ENCODE assay signal across 12 cellular contexts in the genomic region with DNA sequence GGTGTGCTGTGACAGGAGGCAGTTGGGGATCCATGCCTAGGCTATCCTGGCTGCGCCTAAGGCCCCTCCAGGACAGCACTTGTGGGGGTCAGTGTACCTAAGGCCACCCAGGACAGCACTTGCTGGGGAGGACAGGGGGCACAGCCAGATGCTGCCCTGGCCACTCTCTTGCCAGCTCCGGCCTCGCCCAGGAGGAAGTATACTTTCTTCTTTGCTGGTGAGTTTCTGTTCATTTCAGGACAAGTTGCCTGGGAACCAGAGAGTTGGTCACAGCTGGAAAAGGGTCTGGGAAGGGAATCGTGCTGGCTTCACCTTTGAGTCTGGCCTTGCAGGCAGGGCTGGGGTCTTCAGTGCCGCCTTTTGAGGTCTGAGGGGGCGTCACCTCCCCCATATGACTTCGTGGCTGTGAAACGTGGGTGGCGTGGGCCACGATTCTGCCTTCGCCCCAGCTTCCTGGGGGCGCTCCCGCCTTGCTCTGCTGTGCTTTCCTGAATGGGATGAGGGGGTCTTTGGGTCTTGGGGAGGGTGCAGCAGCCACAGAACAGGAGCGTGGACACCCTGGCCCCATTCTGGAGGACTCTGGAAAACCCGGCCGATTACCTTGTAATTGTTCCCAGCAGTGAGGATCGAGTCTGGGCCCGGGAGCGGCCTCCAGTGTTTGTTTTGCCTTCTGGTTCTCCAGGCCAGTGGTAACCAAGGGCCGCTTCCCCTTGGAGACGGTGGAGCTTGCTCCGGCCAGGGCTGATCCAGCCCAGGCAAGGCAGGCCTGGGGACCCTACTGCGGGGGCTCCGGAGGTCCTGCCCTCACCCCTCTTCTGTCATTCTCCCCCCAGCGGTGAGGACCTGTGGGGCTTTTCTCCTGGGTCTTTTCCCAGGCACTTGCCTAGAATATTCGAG. TPM values are rescaled to one million over a fixed set of nuclear protein-coding genes. Genes with fewer than 3 reads are reported as not detected.
DNase-seq lines count a peak whose midpoint lies in the region; ATAC-seq, FAIRE-seq and TF ChIP-seq lines count a peak whose summit lies in the region.
"Had no signal": no experiment of that assay in that cellular context is flagged by ENCODE, and none has a peak within 500 bp of the region (broad histone marks: within the 10 kb centered on the region; RNA-seq: fewer than 3 reads in every experiment).

No MANE protein-coding gene starts in this region.

- peak overlapping the region; percentile 68 for H3K27ac ChIP-seq in endothelial cell of umbilical vein (ENCODE audit: insufficient read depth, low read depth, low read length)
- H3K27ac ChIP-seq in mesendoderm (ENCODE audit: low read depth, low read length), result no peak overlapping the region
- H3K27ac ChIP-seq in testis, result peak overlapping the region; percentile 0 to 60
- peak overlapping the region in 2 of 5 donors; percentile 41 to 44 for H3K27ac ChIP-seq in adrenal gland

- CTCF ChIA-PET in endothelial cell of umbilical vein (lab: Charles Lee), result interaction anchor here (0.6 to 1.3 kb wide), 3 partner anchors 21 to 152 kb away, joined by 3 read pairs; no protein-coding TSS in a partner anchor

- no peak overlapping the region for H4K8ac ChIP-seq in mesendoderm (ENCODE audit: low read depth, low read length)

- peaks cover 89% of the 10 kb centered on the region for H3K79me2 ChIP-seq in endothelial cell of umbilical vein (ENCODE audit: control insufficient read depth, insufficient read depth, low read length)
- H3K79me2 ChIP-seq in mesendoderm (ENCODE audit: control insufficient read depth, insufficient read depth, low read length), result no peaks in the 10 kb centered on the region

- POLR2A ChIA-PET in endothelial cell of umbilical vein (lab: Charles Lee), result no interaction called here

- DNase-seq in LNCaP clone FGC (ENCODE audit: low read depth), result peak; percentile 40
- peak; percentile 57 for DNase-seq in endothelial cell of umbilical vein (ENCODE audit: low read depth, low spot score)
- DNase-seq in mesendoderm, result peak; percentile 55
- peak; percentile 31 for DNase-seq in testis
- no peak for DNase-seq in GDM1 (lab: John Stamatoyannopoulos, UW)
- no peak for DNase-seq in adrenal gland
- no peak for DNase-seq in activated naive CD4-positive, alpha-beta T cell (lab: John Stamatoyannopoulos, UW)
- DNase-seq: NCI-H187, T1000 had no signal

- H3K4me1 ChIP-seq in endothelial cell of umbilical vein (ENCODE audit: control insufficient read depth, extremely low read depth, insufficient read depth, low read length) (peaks cover 23% of the 10 kb centered on the region), mesendoderm (ENCODE audit: control insufficient read depth, low read depth, low read length) (no peaks in the 10 kb centered on the region), testis (peaks cover 30% of the 10 kb centered on the region), adrenal gland (replicated peaks in 1 of 2) (peaks cover 0 to 31% of the 10 kb centered on the region in 2 donors)

- dilution Hi-C loops in endothelial cell of umbilical vein (cut with MboI; ENCODE audit: extremely low pct_ligation_motif_present, low sequenced_read_pairs), result no loop called here

- no peak overlapping the region for H4K5ac ChIP-seq in mesendoderm (ENCODE audit: low read length)

- no peak overlapping the region for H3K4ac ChIP-seq in mesendoderm (ENCODE audit: low read depth, low read length)

- no peaks in the 10 kb centered on the region for H4K20me1 ChIP-seq in endothelial cell of umbilical vein (replicated peaks; ENCODE audit: control insufficient read depth, extremely low read depth, insufficient read depth, low read length)

- H2AK5ac ChIP-seq in mesendoderm (ENCODE audit: low read length), result no peak overlapping the region

- H3K4me3 ChIP-seq in LNCaP clone FGC (ENCODE audit: low read depth, low read length) (no peak overlapping the region), endothelial cell of umbilical vein (replicated peaks in 1 of 3; ENCODE audit: insufficient read depth in 1 of 3, low read depth in 1 of 3, low read length in 3 of 3) (no peak overlapping the region), mesendoderm (ENCODE audit: low read length) (no peak overlapping the region), testis (no peak overlapping the region), adrenal gland (no peak overlapping the region)

- no peaks in the 10 kb centered on the region for H3K9me3 ChIP-seq in endothelial cell of umbilical vein (replicated peaks; ENCODE audit: control insufficient read depth, insufficient read depth, low read length)
- no peaks in the 10 kb centered on the region for H3K9me3 ChIP-seq in testis
- no peaks in the 10 kb centered on the region for H3K9me3 ChIP-seq in adrenal gland (replicated peaks in 1 of 3)

- H3K4me2 ChIP-seq in endothelial cell of umbilical vein (ENCODE audit: insufficient read depth, low read length), result no peak overlapping the region
- H3K4me2 ChIP-seq in mesendoderm (ENCODE audit: low read length), result no peak overlapping the region

- H2BK15ac ChIP-seq in mesendoderm (replicated peaks; ENCODE audit: low read depth), result no peak overlapping the region

- no peak for ATAC-seq in GM18520 (IDR thresholded peaks at IDR 0.05; ENCODE audit: unreplicated experiment)
- ATAC-seq: stimulated activated effector memory CD8-positive, alpha-beta T cell treated with anti-CD3 and anti-CD28 coated beads, Interleukin-12 subunit alpha, Interleukin-12 subunit beta, amount 100 ng/mL, for 72 hours had no signal

- no TSS peak for BruUV-seq in endothelial cell of umbilical vein (replicated peaks; lab: Mats Ljungman, UMichigan)

- no peak overlapping the region for H3K9ac ChIP-seq in endothelial cell of umbilical vein (replicated peaks; ENCODE audit: extremely low read depth, insufficient read depth, low read length)
- no peak overlapping the region for H3K9ac ChIP-seq in mesendoderm (ENCODE audit: low read length)

- no peaks in the 10 kb centered on the region for H3K79me1 ChIP-seq in mesendoderm (ENCODE audit: low read length)

- H2BK120ac ChIP-seq in mesendoderm (ENCODE audit: low read depth, low read length), result no peak overlapping the region

- FAIRE-seq in endothelial cell of umbilical vein (lab: Jason Lieb, UNC), result peak; percentile 69
- FAIRE-seq: HTR-8/SVneo had no signal

- H3K56ac ChIP-seq in mesendoderm (ENCODE audit: low read length), result no peak overlapping the region

- WGBS in mesendoderm (ENCODE audit: extremely low coverage, insufficient coverage, low lambda C conversion rate), result no CpG with 5 or more reads among the region's 26 CpGs
- 71 to 72% methylated on average over 14 to 26 of the region's 26 CpGs for WGBS in testis, 2 donors
- 79 to 87% (median 79%) methylated on average over 14 to 26 of the region's 26 CpGs for WGBS in adrenal gland, 4 donors

- no peak overlapping the region for H2AFZ ChIP-seq in endothelial cell of umbilical vein (ENCODE audit: low read depth, low read length)

- no peaks in the 10 kb centered on the region for H3K9me1 ChIP-seq in endothelial cell of umbilical vein (replicated peaks; ENCODE audit: control insufficient read depth, extremely low read depth, insufficient read depth, low read length)

- TF ChIP-seq CTCF in LNCaP clone FGC (IDR thresholded peaks at IDR 0.05; ENCODE audit: control insufficient read depth, extremely low read depth, insufficient read depth) (0 out of 2 replicates have a peak, but pooled peaks have one; percentile 3), endothelial cell of umbilical vein (IDR thresholded peaks at IDR 0.05; ENCODE audit: extremely low read depth in 1 of 2, insufficient read depth in 1 of 2, low read depth in 1 of 2, low read length in 2 of 2) (no peak), testis (IDR thresholded peaks at IDR 0.05) (no peak), adrenal gland (IDR thresholded peaks at IDR 0.05) (no peak)

- H2BK5ac ChIP-seq in mesendoderm (ENCODE audit: low read length), result no peak overlapping the region

- H3K27me3 ChIP-seq in endothelial cell of umbilical vein (ENCODE audit: control insufficient read depth in 2 of 2, insufficient read depth in 2 of 2, low read length in 2 of 2) (no peaks in the 10 kb centered on the region), mesendoderm (ENCODE audit: insufficient read depth, low read length, poor library complexity) (no peaks in the 10 kb centered on the region), testis (no peaks in the 10 kb centered on the region), adrenal gland (no peaks in the 10 kb centered on the region)

- H3K36me3 ChIP-seq in endothelial cell of umbilical vein (ENCODE audit: control insufficient read depth in 2 of 2, extremely low read depth in 1 of 2, insufficient read depth in 2 of 2, low read length in 2 of 2) (peaks cover 2% of the 10 kb centered on the region in 2 experiments), mesendoderm (ENCODE audit: control insufficient read depth, insufficient read depth, low read length) (no peaks in the 10 kb centered on the region), testis (ENCODE audit: low read depth, missing control alignments) (no peaks in the 10 kb centered on the region), adrenal gland (replicated peaks in 1 of 2) (no peaks in the 10 kb centered on the region)

- intact Hi-C loops in endothelial cell of umbilical vein (cut with micrococcal nuclease) (loop anchor here (2.0 to 5.0 kb wide), 2 partner anchors 46 to 62 kb away; a partner anchor contains a TSS), testis (cut with DNase I; ENCODE audit: low total_unique reads) (no loop called here), adrenal gland (cut with DNase I) (no loop called here)

- no peak overlapping the region for H3K18ac ChIP-seq in mesendoderm (ENCODE audit: low read length)

- no peak for TF ChIP-seq POLR2A in endothelial cell of umbilical vein (IDR thresholded peaks at IDR 0.05; ENCODE audit: low read depth, low read length)
- no peak for TF ChIP-seq POLR2A in testis (IDR thresholded peaks at IDR 0.05)
- no peak for TF ChIP-seq POLR2A in adrenal gland (IDR thresholded peaks at IDR 0.05)

- peak overlapping the region; percentile 45 for H3K23ac ChIP-seq in mesendoderm (ENCODE audit: low read length)

TF ChIP-seq in endothelial cell of umbilical vein, 7 proteins besides CTCF, POLR2A, EP300 and RAD21 (continues in another document):
- TF ChIP-seq EZH2 (IDR thresholded peaks at IDR 0.05; ENCODE audit: borderline replicate concordance, low read depth, low read length, severe bottlenecking), result no peak

RNA-seq across cellular contexts. Expression of a gene that starts 45.9 kb away (rescaled TPM):
- 41.9 and 50.9 TPM in 2 replicates for total RNA-seq in endothelial cell of umbilical vein
- 61.2 and 66.7 TPM in 2 replicates for polyA plus RNA-seq in endothelial cell of umbilical vein
- polyA plus RNA-seq in endothelial cell of umbilical vein (2011; cell fraction: cytosol; rRNA removed), result 39.4 and 39.6 TPM in 2 replicates
- polyA plus RNA-seq in endothelial cell of umbilical vein (2011; cell fraction: nucleus; rRNA removed), result 30.4 and 32.4 TPM in 2 replicates
- 25.2 and 26.0 TPM in 2 replicates for polyA plus RNA-seq in endothelial cell of umbilical vein (2012)
- polyA minus RNA-seq in endothelial cell of umbilical vein, result 68.1 and 84.0 TPM in 2 replicates
- 6.3 TPM for polyA minus RNA-seq in endothelial cell of umbilical vein (2011; cell fraction: cytosol; rRNA and poly(A)+ RNA removed)
- polyA minus RNA-seq in endothelial cell of umbilical vein (2011; cell fraction: nucleus; rRNA and poly(A)+ RNA removed), result 27.8 and 30.8 TPM in 2 replicates
- polyA plus RNA-seq in mesendoderm (2013, experiment 1 of 2), result 2.3 TPM
- polyA plus RNA-seq in mesendoderm (2013, experiment 2 of 2), result 2.2 TPM
- total RNA-seq in testis, result 10 to 100 TPM; 30.0 to 37.9 TPM
- 19.8 TPM for polyA plus RNA-seq in testis (ENCODE audit: insufficient read depth, low read depth, low replicate concordance)
- total RNA-seq in adrenal gland, result 10 to 100 TPM in 5 of 8 donors, 1 to 10 TPM in 3; 8.4 to 14.0 (median 10.2) TPM
- 10 to 100 TPM in 1 of 3 donors, 1 to 10 TPM in 2; 5.1 to 12.9 (median 5.5) TPM for polyA plus RNA-seq in adrenal gland

Comparison
In these comparisons a context has a peak if more than half of its experiments do, and no peak if none do; other contexts are left out.
1. DNase-seq: peak in LNCaP clone FGC (single experiment), endothelial cell of umbilical vein (single experiment), mesendoderm (single experiment) and testis (single experiment); none in GDM1 (single experiment), adrenal gland (0 of 7) and activated naive CD4-positive, alpha-beta T cell (0 of 4).